ENCODE assay signal across 1 cellular context in genomic region chr2:88016948-88017779, GRCh38.
A peak's percentile ranks its signal among the peaks of the same experiment; 100 is the strongest.
TF ChIP-seq lines count a peak whose summit lies in the region.

No MANE protein-coding gene starts in this region.

TF ChIP-seq in HepG2, 621 proteins besides CTCF, POLR2A, EP300 and RAD21 (continues in another document):
- TF ChIP-seq ZBTB10 (CRISPR knock-in tag; IDR thresholded peaks at IDR 0.05; ENCODE audit: borderline replicate concordance) = 0 out of 2 replicates have a peak, but pooled peaks have one; percentile 60
- 0 out of 2 replicates have a peak, but pooled peaks have one; percentile 48 for TF ChIP-seq LBX2 (CRISPR knock-in tag; IDR thresholded peaks at IDR 0.05; ENCODE audit: borderline replicate concordance)
- peak; percentile 11 for TF ChIP-seq ZNF574 (CRISPR knock-in tag; IDR thresholded peaks at IDR 0.05)
- TF ChIP-seq KDM1A (CRISPR knock-in tag; IDR thresholded peaks at IDR 0.05) = no peak
- TF ChIP-seq ZNF383 (CRISPR knock-in tag; IDR thresholded peaks at IDR 0.05; ENCODE audit: borderline replicate concordance) = 0 out of 2 replicates have a peak, but pooled peaks have one; percentile 7
- 0 out of 2 replicates have a peak, but pooled peaks have one; percentile 46 for TF ChIP-seq ZMYM3 (CRISPR knock-in tag; IDR thresholded peaks at IDR 0.05)
- TF ChIP-seq ZNF407 (CRISPR knock-in tag; IDR thresholded peaks at IDR 0.05; ENCODE audit: not compliant biosample characterization) = peak; percentile 46
- TF ChIP-seq GFI1 (CRISPR knock-in tag; IDR thresholded peaks at IDR 0.05; ENCODE audit: borderline replicate concordance) = no peak
- TF ChIP-seq SPEN (CRISPR knock-in tag; IDR thresholded peaks at IDR 0.05; ENCODE audit: low read depth) = 0 out of 2 replicates have a peak, but pooled peaks have one; percentile 56
- TF ChIP-seq IRF9 (CRISPR knock-in tag; IDR thresholded peaks at IDR 0.05; ENCODE audit: borderline replicate concordance) = peak; percentile 28; the same call in 1 of the 2 replicates
- TF ChIP-seq ZBTB43 (CRISPR knock-in tag; conservative IDR thresholded peaks at IDR 0.05) = peak; percentile 63
- peak; percentile 68 for TF ChIP-seq MAX (IDR thresholded peaks at IDR 0.05)
- TF ChIP-seq ZBTB44 (CRISPR knock-in tag; IDR thresholded peaks at IDR 0.05) = no peak
- TF ChIP-seq ATAD3A (CRISPR knock-in tag; IDR thresholded peaks at IDR 0.05) = 0 out of 2 replicates have a peak, but pooled peaks have one; percentile 34
- peak; percentile 8; the same call in 1 of the 2 replicates for TF ChIP-seq THAP9 (CRISPR knock-in tag; IDR thresholded peaks at IDR 0.05; ENCODE audit: borderline replicate concordance)
- no peak for TF ChIP-seq USF2 (IDR thresholded peaks at IDR 0.05; ENCODE audit: low read depth, low read length)
- TF ChIP-seq USF2 (CRISPR knock-in tag; IDR thresholded peaks at IDR 0.05; ENCODE audit: borderline replicate concordance) = no peak
- TF ChIP-seq ELF3 (CRISPR knock-in tag; IDR thresholded peaks at IDR 0.05) = peak; percentile 30; the same call in 1 of the 2 replicates
- peak; percentile 33; the same call in 1 of the 2 replicates for TF ChIP-seq ATF7-NPFF (CRISPR knock-in tag; IDR thresholded peaks at IDR 0.05; ENCODE audit: low read depth)
- TF ChIP-seq U2AF2 (IDR thresholded peaks at IDR 0.05; ENCODE audit: low read depth, low read length) = no peak
- peak; percentile 32; the same call in 1 of the 2 replicates for TF ChIP-seq SAP130 (CRISPR knock-in tag; IDR thresholded peaks at IDR 0.05; ENCODE audit: low read depth)
- 0 out of 2 replicates have a peak, but pooled peaks have one; percentile 51 for TF ChIP-seq ZBTB38 (CRISPR knock-in tag; IDR thresholded peaks at IDR 0.05)
- TF ChIP-seq STAT5B (CRISPR knock-in tag; IDR thresholded peaks at IDR 0.05) = peak; percentile 43; the same call in 1 of the 2 replicates
- 0 out of 2 replicates have a peak, but pooled peaks have one; percentile 11 for TF ChIP-seq NFYB (CRISPR knock-in tag; IDR thresholded peaks at IDR 0.05)
- no peak for TF ChIP-seq SNAPC2 (CRISPR knock-in tag; IDR thresholded peaks at IDR 0.05)
- no peak for TF ChIP-seq NR2F2 (IDR thresholded peaks at IDR 0.05; ENCODE audit: borderline replicate concordance, low read depth)
- TF ChIP-seq ZNF768 (CRISPR knock-in tag; IDR thresholded peaks at IDR 0.05) = peak; percentile 65; the same call in 1 of the 2 replicates
